ENCODE assay signal across 30 cellular contexts in the genomic region with DNA sequence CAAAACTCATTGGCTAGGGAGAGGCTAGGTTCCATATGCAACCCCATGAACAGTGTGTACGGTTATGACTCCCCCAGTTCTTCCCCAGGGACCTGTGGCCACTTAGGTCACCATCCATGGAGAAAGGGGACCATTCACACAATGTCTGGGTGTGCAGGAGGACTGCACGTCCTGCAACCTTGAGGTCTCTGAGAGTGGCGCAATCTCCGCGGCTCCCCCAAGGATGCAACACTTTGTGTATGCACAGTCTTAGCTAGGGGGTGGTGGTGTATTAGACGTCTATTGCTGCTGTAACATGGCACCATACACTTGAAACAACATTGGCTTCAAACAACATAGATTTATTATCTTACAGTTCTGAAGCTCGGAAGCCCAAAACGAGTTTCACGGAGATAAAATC.
"Had no signal": no experiment of that assay in that cellular context is flagged by ENCODE, and none has a peak within 500 bp of the region (broad histone marks: within the 10 kb centered on the region; RNA-seq: fewer than 3 reads in every experiment).

No MANE protein-coding gene starts in this region.

- H3K9me3 ChIP-seq: MG63 had no signal

- H3K4me3 ChIP-seq: MG63, PC-9 had no signal

- H3K27ac ChIP-seq: PC-9, RWPE1, VCaP had no signal

- H3K36me3 ChIP-seq: MG63 had no signal

- DNase-seq: activated CD4-positive, alpha-beta memory T cell treated with anti-CD3 and anti-CD28 coated beads, Interleukin-2, amount 10 ng/mL, durations not matched to agents 7 days and 5 days; activated CD4-positive, alpha-beta T cell treated with anti-CD3 and anti-CD28 coated beads for 1 hour; activated CD4-positive, alpha-beta T cell treated with anti-CD3 and anti-CD28 coated beads for 48 hours; activated CD4-positive, CD25-positive, alpha-beta regulatory T cell; activated CD8-positive, alpha-beta memory T cell treated with anti-CD3 and anti-CD28 coated beads for 24 hours; activated CD8-positive, alpha-beta memory T cell treated with anti-CD3 and anti-CD28 coated beads, Interleukin-2, amount 10 ng/mL, durations not matched to agents 7 days and 5 days; activated CD8-positive, alpha-beta memory T cell treated with anti-CD3 and anti-CD28 coated beads, Interleukin-2, amount 50 U/mL, for 48 hours; activated effector memory CD4-positive, alpha-beta T cell treated with Interleukin-2 at 50 U/mL for 16 hours; activated naive CD4-positive, alpha-beta T cell treated with anti-CD3 and anti-CD28 coated beads, Interleukin-2, amount 10 ng/mL, durations not matched to agents 7 days and 5 days; activated naive CD8-positive, alpha-beta T cell treated with anti-CD3 and anti-CD28 coated beads, Interleukin-2, amount 50 U/mL, for 24 hours; activated T-cell treated with anti-CD3 and anti-CD28 coated beads, Interleukin-2, amount 50 U/mL, for 48 hours; anterior cingulate cortex; Kasumi-1; KG1; MG63; NCI-H1092; NCI-H1436 treated with DMSO at 0.1 percent for 48 hours; NCI-H1694 treated with DMSO at 0.1 percent for 48 hours; NCI-H2029; NCI-H345; NCI-H524 treated with DMSO at 0.1 percent for 48 hours; PC-9; Right ventricle myocardium superior; SW 1271; T-helper 1 cell; T-helper 2 cell; T-helper 9 cell had no signal

- ATAC-seq: activated CD8-positive, alpha-beta memory T cell treated with anti-CD3 and anti-CD28 coated beads, Interleukin-2, amount 10 ng/mL, durations not matched to agents 7 days and 5 days; activated naive CD8-positive, alpha-beta T cell treated with anti-CD3 and anti-CD28 coated beads, Interleukin-2, amount 50 U/mL, for 24 hours had no signal

- FAIRE-seq: RCC 7860 had no signal

- H2AFZ ChIP-seq: PC-9 had no signal

- H3K4me2 ChIP-seq: PC-9 had no signal
